Comparison of ENCODE assay signal across 8 cellular contexts in the genomic region with DNA sequence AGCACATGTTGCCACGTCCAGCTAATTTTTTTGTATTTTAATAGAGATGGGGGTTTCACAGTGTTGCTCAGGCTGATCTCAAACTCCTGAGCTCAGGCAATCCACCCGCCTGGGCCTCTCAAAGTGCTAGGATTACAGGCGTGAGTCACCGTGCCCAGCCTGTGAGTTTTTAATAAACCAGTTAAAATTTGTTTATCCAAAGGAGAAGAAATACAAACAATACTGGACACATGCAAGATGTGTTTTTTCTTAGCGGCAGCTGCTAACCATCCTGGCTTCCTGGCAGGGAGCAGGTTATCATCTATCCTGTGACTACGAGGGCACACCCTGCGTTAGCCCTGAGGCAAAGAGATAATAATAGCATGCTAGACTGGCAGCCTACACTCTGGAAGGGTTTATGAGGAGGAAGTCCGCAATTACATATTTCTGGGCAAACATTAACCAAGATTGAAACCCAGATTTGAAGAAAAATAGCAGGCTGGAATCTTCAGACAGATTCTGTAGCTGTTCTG.
A peak's percentile ranks its signal among the peaks of the same experiment; 100 is the strongest.
DNase-seq lines count a peak whose midpoint lies in the region; ATAC-seq and TF ChIP-seq lines count a peak whose summit lies in the region.

No MANE protein-coding gene starts in this region.

- ATAC-seq in HG02763 (IDR thresholded peaks at IDR 0.05; ENCODE audit: unreplicated experiment): peak; percentile 13

- no peaks in the 10 kb centered on the region for H3F3A ChIP-seq in OCI-LY1 (ENCODE audit: insufficient read depth, low read length)

- H3K27ac ChIP-seq in OCI-LY1 (ENCODE audit: low read depth, low read length, poor library complexity, severe bottlenecking): no peak overlapping the region
- H3K27ac ChIP-seq in spleen: peak overlapping the region in 6 of 8 donors; percentile 5 to 49 (median 31)

- H3K4me3 Mint-ChIP-seq in activated T-cell treated with anti-CD3 and anti-CD28 coated beads, Interleukin-2, amount 50 U/mL, for 24 hours: no peak overlapping the region

- H3K27me3 ChIP-seq in OCI-LY1 (ENCODE audit: insufficient read depth, low read length) (no peaks in the 10 kb centered on the region), spleen (replicated peaks in 1 of 7) (no peaks in the 10 kb centered on the region)

- no peak for TF ChIP-seq POLR2A in spleen (IDR thresholded peaks at IDR 0.05)

- H3K9me3 Mint-ChIP-seq in activated T-cell treated with anti-CD3 and anti-CD28 coated beads, Interleukin-2, amount 50 U/mL, for 24 hours: no peaks in the 10 kb centered on the region

- no peaks in the 10 kb centered on the region for H3K9me2 ChIP-seq in OCI-LY1 (ENCODE audit: low read depth, low read length)

- H3K9ac ChIP-seq in OCI-LY1 (ENCODE audit: low read length): no peak overlapping the region

- 67 to 77% (median 72%) methylated on average over 8 of the region's 8 CpGs for WGBS in spleen, 5 donors

- no peaks in the 10 kb centered on the region for H3K79me2 ChIP-seq in OCI-LY1 (ENCODE audit: insufficient read depth, low read length)

- DNase-seq in DMS53 treated with DMSO at 0.1 percent for 48 hours (lab: John Stamatoyannopoulos, UW; ENCODE audit: unreplicated experiment) (peak; percentile 82), fibroblast of villous mesenchyme (ENCODE audit: low read depth) (peak; percentile 99), spleen (no peak), NCI-H187 (lab: John Stamatoyannopoulos, UW) (no peak), AML-193 (lab: John Stamatoyannopoulos, UW) (no peak)
- DNase-seq in activated T-cell treated with anti-CD3 and anti-CD28 coated beads, Interleukin-2, amount 50 U/mL, for 24 hours: no peak

- H3K36me3 ChIP-seq in OCI-LY1 (ENCODE audit: insufficient read depth, low read length): no peaks in the 10 kb centered on the region
- no peaks in the 10 kb centered on the region for H3K36me3 ChIP-seq in spleen

- H3K9me3 ChIP-seq in OCI-LY1 (ENCODE audit: low read length) (no peaks in the 10 kb centered on the region; the same call in 1 of the 2 replicates), spleen (no peaks in the 10 kb centered on the region)

- H4K20me1 ChIP-seq in OCI-LY1 (ENCODE audit: insufficient read depth, low read length): no peaks in the 10 kb centered on the region

- intact Hi-C loops in spleen (cut with DNase I; ENCODE audit: low total_unique reads): no loop called here

- no peaks in the 10 kb centered on the region for H3K36me3 Mint-ChIP-seq in activated T-cell treated with anti-CD3 and anti-CD28 coated beads, Interleukin-2, amount 50 U/mL, for 24 hours (ENCODE audit: low read depth)

- H3K27me3 Mint-ChIP-seq in activated T-cell treated with anti-CD3 and anti-CD28 coated beads, Interleukin-2, amount 50 U/mL, for 24 hours: no peaks in the 10 kb centered on the region

- H2AFZ ChIP-seq in OCI-LY1 (ENCODE audit: low read length): 0 out of 2 replicates have a peak overlapping the region, but pooled peaks have one; percentile 34

- H3K4me2 ChIP-seq in OCI-LY1 (ENCODE audit: low read length): no peak overlapping the region

- peaks cover 11% of the 10 kb centered on the region for H3K4me1 Mint-ChIP-seq in activated T-cell treated with anti-CD3 and anti-CD28 coated beads, Interleukin-2, amount 50 U/mL, for 24 hours (ENCODE audit: low read depth)

- H3K27ac Mint-ChIP-seq in activated T-cell treated with anti-CD3 and anti-CD28 coated beads, Interleukin-2, amount 50 U/mL, for 24 hours: no peak overlapping the region

- H3K4me1 ChIP-seq in OCI-LY1 (ENCODE audit: insufficient read depth, low read length, severe bottlenecking): peaks cover 15% of the 10 kb centered on the region
- H3K4me1 ChIP-seq in spleen: peaks cover 0 to 16% (median 4%) of the 10 kb centered on the region in 6 donors

- no peak overlapping the region for H3K4me3 ChIP-seq in OCI-LY1 (ENCODE audit: low read depth, low read length, poor library complexity, severe bottlenecking)
- no peak overlapping the region for H3K4me3 ChIP-seq in fibroblast of villous mesenchyme (ENCODE audit: low read depth, low read length)
- H3K4me3 ChIP-seq in spleen: no peak overlapping the region

- TF ChIP-seq CTCF in OCI-LY1 (IDR thresholded peaks at IDR 0.05; ENCODE audit: low read length) (no peak), fibroblast of villous mesenchyme (IDR thresholded peaks at IDR 0.05; ENCODE audit: insufficient read depth, low read depth, low read length) (no peak), spleen (IDR thresholded peaks at IDR 0.05 in 8 of 11, conservative IDR thresholded peaks at IDR 0.05 in 3 of 11) (no peak)

Comparison
In these comparisons a context has a peak if more than half of its experiments do, and no peak if none do; other contexts are left out.
1. DNase-seq: peak in DMS53 treated with DMSO at 0.1 percent for 48 hours (single experiment) and fibroblast of villous mesenchyme (single experiment); none in spleen (single experiment), activated T-cell treated with anti-CD3 and anti-CD28 coated beads, Interleukin-2, amount 50 U/mL, for 24 hours (single experiment), NCI-H187 (0 of 2) and AML-193 (0 of 2).